9 cellular contexts compared by ENCODE assay signal in genomic region chr4:93828830-93829530, GRCh38. TPM values are rescaled to one million over a fixed set of nuclear protein-coding genes. Genes with fewer than 3 reads are reported as not detected.
DNase-seq lines count a peak whose midpoint lies in the region; ATAC-seq and TF ChIP-seq lines count a peak whose summit lies in the region.
"Had no signal": no experiment of that assay in that cellular context is flagged by ENCODE, and none has a peak within 500 bp of the region (broad histone marks: within the 10 kb centered on the region; RNA-seq: fewer than 3 reads in every experiment).

No MANE protein-coding gene starts in this region.

- CTCF ChIA-PET in naive thymus-derived CD4-positive, alpha-beta T cell (lab: Charles Lee): no interaction called here

- H3K4me3 Mint-ChIP-seq in CD14-positive monocyte: peak overlapping the region; percentile 45 to 82
- H3K4me3 Mint-ChIP-seq in naive thymus-derived CD4-positive, alpha-beta T cell: peak overlapping the region in 8 of 10 donors; percentile 16 to 77 (median 68)

- ATAC-seq in naive thymus-derived CD4-positive, alpha-beta T cell: no peak
- ATAC-seq in HG02678 (IDR thresholded peaks at IDR 0.05; ENCODE audit: unreplicated experiment): no peak
- no peak for ATAC-seq in GM19395 (IDR thresholded peaks at IDR 0.05; ENCODE audit: unreplicated experiment)

- peaks cover 0 to 3% of the 10 kb centered on the region in 2 donors for H3K36me3 Mint-ChIP-seq in CD14-positive monocyte
- H3K36me3 Mint-ChIP-seq in naive thymus-derived CD4-positive, alpha-beta T cell: peaks cover 0 to 22% (median 0%) of the 10 kb centered on the region in 5 donors

- H3K4me1 Mint-ChIP-seq in CD14-positive monocyte: peaks cover 15% of the 10 kb centered on the region
- peaks cover 2 to 26% (median 18%) of the 10 kb centered on the region in 7 donors for H3K4me1 Mint-ChIP-seq in naive thymus-derived CD4-positive, alpha-beta T cell

- peak overlapping the region; percentile 92 for H3K4me2 ChIP-seq in KMS-11

- H3K27ac ChIP-seq in KMS-11 (no peak overlapping the region), coronary artery (no peak overlapping the region)
- H3K27ac ChIP-seq in naive thymus-derived CD4-positive, alpha-beta T cell (ENCODE audit: low read depth, low read length): no peak overlapping the region

- H4K20me1 ChIP-seq in KMS-11 (ENCODE audit: insufficient read depth): no peaks in the 10 kb centered on the region

- intact Hi-C loops in CD14-positive monocyte (cut with micrococcal nuclease): no loop called here
- intact Hi-C loops in naive thymus-derived CD4-positive, alpha-beta T cell (cut with micrococcal nuclease): no loop called here

- H3K4me1 ChIP-seq in KMS-11 (ENCODE audit: low read depth, poor library complexity, severe bottlenecking): peaks cover 4% of the 10 kb centered on the region
- H3K4me1 ChIP-seq in naive thymus-derived CD4-positive, alpha-beta T cell (ENCODE audit: control insufficient read depth in 2 of 2, insufficient read depth in 2 of 2, low read length in 2 of 2): no peaks in the 10 kb centered on the region

- POLR2A ChIA-PET in naive thymus-derived CD4-positive, alpha-beta T cell (lab: Charles Lee): no interaction called here

- H3K27ac Mint-ChIP-seq in CD14-positive monocyte: no peak overlapping the region
- no peak overlapping the region for H3K27ac Mint-ChIP-seq in naive thymus-derived CD4-positive, alpha-beta T cell
- H3K27ac Mint-ChIP-seq: T-helper 1 cell treated with Interleukin-12 subunit alpha and Interleukin-12 subunit beta and Interleukin-4 antibody, amounts not matched to agents 30 μg/mL and 1 μg/mL, for 36 hours had no signal

- DNase-seq in CD14-positive monocyte (ENCODE audit: low spot score) (no peak), coronary artery (ENCODE audit: low spot score) (no peak), NCI-H2029 treated with DMSO at 0.1 percent for 48 hours (lab: John Stamatoyannopoulos, UW) (no peak), NCI-H2107 treated with DMSO at 0.1 percent for 48 hours (lab: John Stamatoyannopoulos, UW; ENCODE audit: unreplicated experiment) (no peak)
- no peak for DNase-seq in naive thymus-derived CD4-positive, alpha-beta T cell

- TF ChIP-seq CTCF in CD14-positive monocyte (IDR thresholded peaks at IDR 0.05) (no peak), KMS-11 (conservative IDR thresholded peaks at IDR 0.05; ENCODE audit: low read depth, low read length) (no peak), coronary artery (IDR thresholded peaks at IDR 0.05) (no peak)

- no peaks in the 10 kb centered on the region for H3K79me2 ChIP-seq in KMS-11 (ENCODE audit: insufficient read depth, low read depth)

- peak overlapping the region; percentile 96 for H2AFZ ChIP-seq in KMS-11 (ENCODE audit: low read depth)

- H3K27me3 ChIP-seq in KMS-11 (ENCODE audit: insufficient read depth, low read depth): no peaks in the 10 kb centered on the region
- peaks cover 0 to 6% of the 10 kb centered on the region in 2 donors for H3K27me3 ChIP-seq in naive thymus-derived CD4-positive, alpha-beta T cell (ENCODE audit: control insufficient read depth in 2 of 2, insufficient read depth in 2 of 2, low read length in 2 of 2)

- no peaks in the 10 kb centered on the region for H3K9me3 ChIP-seq in naive thymus-derived CD4-positive, alpha-beta T cell (ENCODE audit: control insufficient read depth in 2 of 3, low read length in 3 of 3)

- peaks cover 89 to 97% (median 94%) of the 10 kb centered on the region in 3 donors for H3K27me3 Mint-ChIP-seq in CD14-positive monocyte (ENCODE audit: low read depth in 3 of 3)
- H3K27me3 Mint-ChIP-seq in naive thymus-derived CD4-positive, alpha-beta T cell: peaks cover 75 to 88% (median 81%) of the 10 kb centered on the region in 5 donors

- no peaks in the 10 kb centered on the region for H3K36me3 ChIP-seq in KMS-11 (ENCODE audit: insufficient read depth)
- H3K36me3 ChIP-seq in naive thymus-derived CD4-positive, alpha-beta T cell (ENCODE audit: control insufficient read depth in 2 of 3, insufficient read depth in 3 of 3, low read length in 3 of 3): no peaks in the 10 kb centered on the region

- peak overlapping the region; percentile 41; the same call in 1 of the 2 replicates for H3K9ac ChIP-seq in KMS-11

- H3K9me3 Mint-ChIP-seq in CD14-positive monocyte: peaks cover 3 to 22% (median 8%) of the 10 kb centered on the region in 7 donors
- H3K9me3 Mint-ChIP-seq in naive thymus-derived CD4-positive, alpha-beta T cell: peaks cover 2 to 22% (median 4%) of the 10 kb centered on the region in 11 donors

- H3K4me3 ChIP-seq in KMS-11 (IDR thresholded peaks at IDR 0.05; ENCODE audit: insufficient read depth, low read depth, low read length) (peak overlapping the region; percentile 64), coronary artery (peak overlapping the region; percentile 63)
- H3K4me3 ChIP-seq in naive thymus-derived CD4-positive, alpha-beta T cell (ENCODE audit: low read length): no peak overlapping the region

RNA-seq across cellular contexts. Expression of gene ATOH1, which starts 0.4 kb away (rescaled TPM):
- polyA plus RNA-seq in CD14-positive monocyte: not detected
- not detected for total RNA-seq in naive thymus-derived CD4-positive, alpha-beta T cell
- polyA plus RNA-seq in naive thymus-derived CD4-positive, alpha-beta T cell: not detected
